16 cellular contexts compared by ENCODE assay signal in genomic region chr6:137878070-137878809, GRCh38. TPM values are rescaled to one million over a fixed set of nuclear protein-coding genes. Genes with fewer than 3 reads are reported as not detected.
DNase-seq lines count a peak whose midpoint lies in the region; ATAC-seq and TF ChIP-seq lines count a peak whose summit lies in the region.
"Had no signal": no experiment of that assay in that cellular context is flagged by ENCODE, and none has a peak within 500 bp of the region (broad histone marks: within the 10 kb centered on the region; RNA-seq: fewer than 3 reads in every experiment).

No MANE protein-coding gene starts in this region.

- H3K27ac Mint-ChIP-seq in stimulated activated effector memory CD8-positive, alpha-beta T cell treated with anti-CD3 and anti-CD28 coated beads, Interleukin-12 subunit alpha, Interleukin-12 subunit beta, amount 100 ng/mL, for 72 hours = peak overlapping the region; percentile 93
- H3K27ac Mint-ChIP-seq: H9 had no signal

- DNase-seq in NOMO-1 treated with DMSO at 0.1 percent for 48 hours (lab: John Stamatoyannopoulos, UW; ENCODE audit: unreplicated experiment) (peak; percentile 20), NOMO-1 treated with dmso at 0.1 percent for 144 hours (lab: John Stamatoyannopoulos, UW; ENCODE audit: unreplicated experiment) (no peak), coronary artery (ENCODE audit: low spot score) (no peak), A172 (ENCODE audit: low spot score) (no peak), cerebellar cortex (ENCODE audit: low spot score) (no peak)
- DNase-seq in stimulated activated effector memory CD8-positive, alpha-beta T cell treated with anti-CD3 and anti-CD28 coated beads, Interleukin-12 subunit alpha, Interleukin-12 subunit beta, amount 100 ng/mL, for 72 hours (ENCODE audit: low spot score in 2 of 2) = no peak
- DNase-seq: amniotic stem cell; DMS 273 treated with DMSO at 0.1 percent for 48 hours; hippocampal formation; stimulated activated CD4-positive, alpha-beta T cell treated with anti-CD3 and anti-CD28 coated beads, Interleukin-4, amount 100 ng/mL, for 4 hours; testis had no signal

- H3K4me1 Mint-ChIP-seq in stimulated activated effector memory CD8-positive, alpha-beta T cell treated with anti-CD3 and anti-CD28 coated beads, Interleukin-12 subunit alpha, Interleukin-12 subunit beta, amount 100 ng/mL, for 72 hours = peaks cover 71% of the 10 kb centered on the region

- TF ChIP-seq CTCF in coronary artery (IDR thresholded peaks at IDR 0.05) = no peak

- H3K4me3 ChIP-seq in coronary artery = no peak overlapping the region
- H3K4me3 ChIP-seq: testis had no signal

- peaks cover 100% of the 10 kb centered on the region for H3K36me3 Mint-ChIP-seq in stimulated activated effector memory CD8-positive, alpha-beta T cell treated with anti-CD3 and anti-CD28 coated beads, Interleukin-12 subunit alpha, Interleukin-12 subunit beta, amount 100 ng/mL, for 72 hours

- no peak for ATAC-seq in stimulated activated effector memory CD8-positive, alpha-beta T cell treated with anti-CD3 and anti-CD28 coated beads, Interleukin-12 subunit alpha, Interleukin-12 subunit beta, amount 100 ng/mL, for 72 hours
- no peak for ATAC-seq in HG03280 (IDR thresholded peaks at IDR 0.05; ENCODE audit: unreplicated experiment)

- H3K36me3 ChIP-seq in KOPT-K1 (ENCODE audit: insufficient read depth, low read length) = peaks cover 98% of the 10 kb centered on the region

- no peaks in the 10 kb centered on the region for H3K9me3 Mint-ChIP-seq in stimulated activated effector memory CD8-positive, alpha-beta T cell treated with anti-CD3 and anti-CD28 coated beads, Interleukin-12 subunit alpha, Interleukin-12 subunit beta, amount 100 ng/mL, for 72 hours
- H3K9me3 Mint-ChIP-seq: H9 had no signal

- H3K9me3 ChIP-seq in KOPT-K1 (ENCODE audit: insufficient read depth, low read length, poor library complexity, severe bottlenecking) = no peaks in the 10 kb centered on the region
- H3K9me3 ChIP-seq: SK-N-SH, testis had no signal

- peak overlapping the region; percentile 92 for H3K27ac ChIP-seq in KOPT-K1 (ENCODE audit: low read depth, low read length, poor library complexity, severe bottlenecking)
- H3K27ac ChIP-seq in coronary artery = peak overlapping the region; percentile 19 to 49
- H3K27ac ChIP-seq: 22Rv1 had no signal

- H3K4me3 Mint-ChIP-seq in stimulated activated effector memory CD8-positive, alpha-beta T cell treated with anti-CD3 and anti-CD28 coated beads, Interleukin-12 subunit alpha, Interleukin-12 subunit beta, amount 100 ng/mL, for 72 hours = peak overlapping the region; percentile 83

RNA-seq across cellular contexts. Expression of gene TNFAIP3, which starts 11.2 kb away (rescaled TPM):
- 1.2 and 1.6 TPM in 2 replicates for total RNA-seq in A172 (2014; rRNA removed; shearing (Covaris generic))
